In genomic region chr1:35371506-35371905, GRCh38 we compare ENCODE assay signal across 1 cellular context.
TF ChIP-seq lines count a peak whose summit lies in the region.

No MANE protein-coding gene starts in this region.

TF ChIP-seq in GM12878, 131 proteins besides CTCF, POLR2A, EP300 and RAD21 (continued from another document):
- TF ChIP-seq MXI1 (IDR thresholded peaks at IDR 0.05; ENCODE audit: low read depth, low read length) (no peak), CBX3 (IDR thresholded peaks at IDR 0.05; ENCODE audit: borderline replicate concordance, low read depth) (no peak)
